Comparison of ENCODE assay signal across 15 cellular contexts in the genomic region with DNA sequence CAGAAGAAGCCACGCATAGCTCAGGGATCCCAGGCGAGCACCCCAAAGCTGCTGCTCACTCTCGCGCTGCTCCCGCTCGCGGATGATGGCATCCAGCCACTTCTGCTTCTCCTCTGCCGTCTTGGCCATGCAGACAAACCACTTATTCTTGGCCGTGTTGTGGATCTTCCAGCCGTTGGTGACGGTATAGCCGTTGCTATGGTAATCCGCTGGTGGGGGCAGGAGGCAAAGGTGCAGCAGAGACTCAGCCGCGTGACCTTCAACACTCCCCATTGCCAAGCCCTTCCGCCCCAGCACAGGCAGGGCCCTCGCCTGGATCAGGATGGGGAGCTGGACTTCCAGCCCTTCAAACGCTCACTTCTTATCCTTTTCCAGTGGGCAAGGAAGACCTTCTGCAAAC.
A peak's percentile ranks its signal among the peaks of the same experiment; 100 is the strongest.
DNase-seq lines count a peak whose midpoint lies in the region; ATAC-seq, FAIRE-seq and TF ChIP-seq lines count a peak whose summit lies in the region.
"Had no signal": no experiment of that assay in that cellular context is flagged by ENCODE, and none has a peak within 500 bp of the region (broad histone marks: within the 10 kb centered on the region; RNA-seq: fewer than 3 reads in every experiment).

No MANE protein-coding gene starts in this region.

- no peak overlapping the region for H3K4me3 Mint-ChIP-seq in T-helper 17 cell
- H3K4me3 Mint-ChIP-seq: activated naive CD8-positive, alpha-beta T cell; CD4-positive, CD25-positive, alpha-beta regulatory T cell had no signal

- no peaks in the 10 kb centered on the region for H3K27me3 Mint-ChIP-seq in T-helper 17 cell
- H3K27me3 Mint-ChIP-seq: activated naive CD8-positive, alpha-beta T cell; CD4-positive, CD25-positive, alpha-beta regulatory T cell had no signal

- H3K27ac Mint-ChIP-seq in T-helper 17 cell, result peak overlapping the region; percentile 47
- H3K27ac Mint-ChIP-seq: activated naive CD8-positive, alpha-beta T cell had no signal

- DNase-seq in NCI-H1105 treated with DMSO at 0.1 percent for 48 hours (lab: John Stamatoyannopoulos, UW) (peak; percentile 41), NCI-H1105 (lab: John Stamatoyannopoulos, UW) (no peak), T-helper 17 cell (no peak), fibroblast of lung (ENCODE audit: low read depth in 2 of 2) (peak; percentile 71 to 75), small intestine (peak; percentile 58), occipital lobe (lab: John Stamatoyannopoulos, UW) (no peak), NCI-H524 (lab: John Stamatoyannopoulos, UW) (no peak), kidney glomerular epithelial cell (lab: John Stamatoyannopoulos, UW) (no peak)
- DNase-seq: CD4-positive, CD25-positive, alpha-beta regulatory T cell; NCI-H187 treated with DMSO at 0.1 percent for 48 hours; sigmoid colon had no signal

- no peak for TF ChIP-seq CTCF in fibroblast of lung (conservative IDR thresholded peaks at IDR 0.05 in 1 of 2, IDR thresholded peaks at IDR 0.05 in 1 of 2; ENCODE audit: low read depth in 1 of 2, low read length in 2 of 2)

- ATAC-seq in T-helper 17 cell, result no peak

- WGBS in small intestine, 3 donors, result 30 to 68% (median 55%) methylated on average over 18 of the region's 18 CpGs

- no peak overlapping the region for H3K9ac ChIP-seq in fibroblast of lung (ENCODE audit: insufficient read depth, low read length)

- peaks cover 8% of the 10 kb centered on the region for H3K4me1 ChIP-seq in fibroblast of lung (ENCODE audit: control insufficient read depth, extremely low read depth, insufficient read depth, low read length)
- H3K4me1 ChIP-seq in small intestine (ENCODE audit: control insufficient read depth in 2 of 2, insufficient read depth in 1 of 2, low read depth in 1 of 2, low read length in 1 of 2), result no peaks in the 10 kb centered on the region
- H3K4me1 ChIP-seq: SJSA1 had no signal

- no peak for FAIRE-seq in small intestine (lab: Jason Lieb, UNC)
- FAIRE-seq: G401.6 had no signal

- H3K9me3 ChIP-seq in T-helper 17 cell (ENCODE audit: control insufficient read depth, low read length, poor library complexity, severe bottlenecking) (no peaks in the 10 kb centered on the region), fibroblast of lung (ENCODE audit: control insufficient read depth, insufficient read depth, low read depth, low read length) (no peaks in the 10 kb centered on the region), small intestine (ENCODE audit: control insufficient read depth, low read depth) (no peaks in the 10 kb centered on the region)
- H3K9me3 ChIP-seq: left ventricle myocardium inferior, sigmoid colon, SJSA1 had no signal

- H3K4me1 Mint-ChIP-seq in T-helper 17 cell, result peaks cover 16% of the 10 kb centered on the region

- peak overlapping the region; percentile 52 for H3K4me2 ChIP-seq in fibroblast of lung (ENCODE audit: extremely low read depth, insufficient read depth, low read length)

- no peaks in the 10 kb centered on the region for H3K36me3 ChIP-seq in fibroblast of lung (ENCODE audit: control insufficient read depth, insufficient read depth, low read length)
- no peaks in the 10 kb centered on the region for H3K36me3 ChIP-seq in small intestine (ENCODE audit: control insufficient read depth in 2 of 2, insufficient read depth in 2 of 2, low read length in 2 of 2)
- H3K36me3 ChIP-seq: left ventricle myocardium inferior had no signal

- H3K79me2 ChIP-seq in fibroblast of lung (ENCODE audit: control insufficient read depth, insufficient read depth, low read length), result no peaks in the 10 kb centered on the region

- H2AFZ ChIP-seq in fibroblast of lung (ENCODE audit: low read length), result no peak overlapping the region

- H3K4me3 ChIP-seq in fibroblast of lung (replicated peaks in 1 of 4; ENCODE audit: control extremely low read depth in 1 of 4, insufficient read depth in 1 of 4, low read depth in 3 of 4, low read length in 4 of 4) (no peak overlapping the region), small intestine (ENCODE audit: low read depth in 1 of 2, low read length in 2 of 2) (no peak overlapping the region)
- H3K4me3 ChIP-seq: left ventricle myocardium inferior, sigmoid colon, SJSA1 had no signal

- peaks cover 11% of the 10 kb centered on the region for H3K36me3 Mint-ChIP-seq in T-helper 17 cell (ENCODE audit: low read depth)

- no peaks in the 10 kb centered on the region for H4K20me1 ChIP-seq in fibroblast of lung (ENCODE audit: control insufficient read depth, extremely low read depth, insufficient read depth, low read length)

- H3K27me3 ChIP-seq in fibroblast of lung (ENCODE audit: control insufficient read depth, insufficient read depth, low read length) (no peaks in the 10 kb centered on the region), small intestine (ENCODE audit: control insufficient read depth in 2 of 2, insufficient read depth in 2 of 2, low read length in 2 of 2) (no peaks in the 10 kb centered on the region)
- H3K27me3 ChIP-seq: sigmoid colon, SJSA1 had no signal

- peak overlapping the region; percentile 36 for H3K27ac ChIP-seq in fibroblast of lung (ENCODE audit: insufficient read depth, low read length)
- no peak overlapping the region for H3K27ac ChIP-seq in small intestine (ENCODE audit: low read depth in 1 of 2, low read length in 1 of 2)
- H3K27ac ChIP-seq: left ventricle myocardium inferior, sigmoid colon, SJSA1 had no signal

Comparison
In these comparisons a context has a peak if more than half of its experiments do, and no peak if none do; other contexts are left out.
1. DNase-seq: peak in NCI-H1105 treated with DMSO at 0.1 percent for 48 hours (single experiment), fibroblast of lung (2 of 2) and small intestine (single experiment); none in NCI-H1105 (single experiment), T-helper 17 cell (0 of 3), occipital lobe (single experiment), NCI-H524 (0 of 2) and kidney glomerular epithelial cell (single experiment).